1 cellular context compared by ENCODE assay signal in the genomic region with DNA sequence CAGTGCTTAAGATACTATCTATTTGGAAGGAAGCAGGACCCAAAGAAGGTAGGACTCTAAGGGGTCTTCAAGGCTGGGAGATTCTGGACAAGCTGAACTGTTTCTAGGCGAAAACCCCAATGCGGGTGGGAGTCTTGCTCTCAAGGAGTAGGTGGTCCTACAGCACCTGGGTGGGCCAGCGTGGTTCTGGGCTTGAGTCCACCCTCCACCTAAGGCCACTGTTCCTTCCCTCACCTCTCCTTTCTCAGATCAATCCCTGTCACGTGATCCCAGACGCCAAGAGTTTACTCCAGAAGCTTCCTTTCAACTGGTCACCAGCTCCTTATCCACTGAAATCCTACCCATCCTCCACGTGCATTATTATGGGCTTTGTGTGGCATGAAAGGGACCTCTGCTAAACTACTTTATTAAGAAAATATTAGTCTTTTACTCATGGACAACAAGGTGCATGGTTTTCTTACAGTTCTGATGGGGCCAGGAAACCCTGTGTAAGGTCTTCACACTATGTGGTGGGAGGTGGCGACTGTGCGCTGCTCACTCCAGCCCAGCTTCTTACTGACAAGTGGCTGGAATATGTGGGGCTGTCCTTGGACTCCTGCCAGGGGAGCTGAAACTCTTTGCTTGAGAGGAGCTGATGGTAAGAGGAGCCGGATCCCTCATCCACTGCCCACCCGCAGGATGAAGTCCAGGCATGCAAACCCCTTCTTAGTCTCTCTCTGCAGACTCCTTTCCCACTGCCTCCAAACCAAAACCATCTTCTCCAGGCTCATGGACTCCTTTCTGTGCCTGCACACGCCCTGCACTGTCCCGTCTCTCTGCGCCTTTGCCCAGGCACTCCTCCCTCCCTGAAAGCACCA.
TF ChIP-seq lines count a peak whose summit lies in the region.

No MANE protein-coding gene starts in this region.

TF ChIP-seq in HCT116, 20 proteins besides CTCF, POLR2A, EP300 and RAD21 (continued from another document):
- TF ChIP-seq, protein P1, sequence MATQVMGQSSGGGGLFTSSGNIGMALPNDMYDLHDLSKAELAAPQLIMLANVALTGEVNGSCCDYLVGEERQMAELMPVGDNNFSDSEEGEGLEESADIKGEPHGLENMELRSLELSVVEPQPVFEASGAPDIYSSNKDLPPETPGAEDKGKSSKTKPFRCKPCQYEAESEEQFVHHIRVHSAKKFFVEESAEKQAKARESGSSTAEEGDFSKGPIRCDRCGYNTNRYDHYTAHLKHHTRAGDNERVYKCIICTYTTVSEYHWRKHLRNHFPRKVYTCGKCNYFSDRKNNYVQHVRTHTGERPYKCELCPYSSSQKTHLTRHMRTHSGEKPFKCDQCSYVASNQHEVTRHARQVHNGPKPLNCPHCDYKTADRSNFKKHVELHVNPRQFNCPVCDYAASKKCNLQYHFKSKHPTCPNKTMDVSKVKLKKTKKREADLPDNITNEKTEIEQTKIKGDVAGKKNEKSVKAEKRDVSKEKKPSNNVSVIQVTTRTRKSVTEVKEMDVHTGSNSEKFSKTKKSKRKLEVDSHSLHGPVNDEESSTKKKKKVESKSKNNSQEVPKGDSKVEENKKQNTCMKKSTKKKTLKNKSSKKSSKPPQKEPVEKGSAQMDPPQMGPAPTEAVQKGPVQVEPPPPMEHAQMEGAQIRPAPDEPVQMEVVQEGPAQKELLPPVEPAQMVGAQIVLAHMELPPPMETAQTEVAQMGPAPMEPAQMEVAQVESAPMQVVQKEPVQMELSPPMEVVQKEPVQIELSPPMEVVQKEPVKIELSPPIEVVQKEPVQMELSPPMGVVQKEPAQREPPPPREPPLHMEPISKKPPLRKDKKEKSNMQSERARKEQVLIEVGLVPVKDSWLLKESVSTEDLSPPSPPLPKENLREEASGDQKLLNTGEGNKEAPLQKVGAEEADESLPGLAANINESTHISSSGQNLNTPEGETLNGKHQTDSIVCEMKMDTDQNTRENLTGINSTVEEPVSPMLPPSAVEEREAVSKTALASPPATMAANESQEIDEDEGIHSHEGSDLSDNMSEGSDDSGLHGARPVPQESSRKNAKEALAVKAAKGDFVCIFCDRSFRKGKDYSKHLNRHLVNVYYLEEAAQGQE (IDR thresholded peaks at IDR 0.05; ENCODE audit: low read depth): no peak
- TF ChIP-seq TCF7L2 (IDR thresholded peaks at IDR 0.05; ENCODE audit: borderline replicate concordance, extremely low read depth, insufficient read depth, insufficient read length) (no peak), ELF1 (IDR thresholded peaks at IDR 0.05; ENCODE audit: borderline replicate concordance, low read depth) (no peak), EZH2 (IDR thresholded peaks at IDR 0.05) (no peak), JUND (IDR thresholded peaks at IDR 0.05) (no peak), POLR2AphosphoS5 (IDR thresholded peaks at IDR 0.05; ENCODE audit: low read depth, low read length) (no peak), YY1 (IDR thresholded peaks at IDR 0.05; ENCODE audit: extremely low read depth, insufficient replicate concordance, low read depth, low read length) (no peak), SRF (IDR thresholded peaks at IDR 0.05; ENCODE audit: low read depth) (no peak), ZNF274 (IDR thresholded peaks at IDR 0.05; ENCODE audit: low read depth, low read length) (no peak), SIN3A (IDR thresholded peaks at IDR 0.05; ENCODE audit: low read depth) (no peak), SP1 (IDR thresholded peaks at IDR 0.05; ENCODE audit: low read depth) (no peak), FOSL1 (IDR thresholded peaks at IDR 0.05; ENCODE audit: low read depth) (no peak), EZH2phosphoT487 (IDR thresholded peaks at IDR 0.05; ENCODE audit: borderline replicate concordance) (no peak), EGR1 (IDR thresholded peaks at IDR 0.05; ENCODE audit: low read depth) (no peak), CBX3 (IDR thresholded peaks at IDR 0.05; ENCODE audit: low read depth) (no peak)
- TF ChIP-seq, protein P2, sequence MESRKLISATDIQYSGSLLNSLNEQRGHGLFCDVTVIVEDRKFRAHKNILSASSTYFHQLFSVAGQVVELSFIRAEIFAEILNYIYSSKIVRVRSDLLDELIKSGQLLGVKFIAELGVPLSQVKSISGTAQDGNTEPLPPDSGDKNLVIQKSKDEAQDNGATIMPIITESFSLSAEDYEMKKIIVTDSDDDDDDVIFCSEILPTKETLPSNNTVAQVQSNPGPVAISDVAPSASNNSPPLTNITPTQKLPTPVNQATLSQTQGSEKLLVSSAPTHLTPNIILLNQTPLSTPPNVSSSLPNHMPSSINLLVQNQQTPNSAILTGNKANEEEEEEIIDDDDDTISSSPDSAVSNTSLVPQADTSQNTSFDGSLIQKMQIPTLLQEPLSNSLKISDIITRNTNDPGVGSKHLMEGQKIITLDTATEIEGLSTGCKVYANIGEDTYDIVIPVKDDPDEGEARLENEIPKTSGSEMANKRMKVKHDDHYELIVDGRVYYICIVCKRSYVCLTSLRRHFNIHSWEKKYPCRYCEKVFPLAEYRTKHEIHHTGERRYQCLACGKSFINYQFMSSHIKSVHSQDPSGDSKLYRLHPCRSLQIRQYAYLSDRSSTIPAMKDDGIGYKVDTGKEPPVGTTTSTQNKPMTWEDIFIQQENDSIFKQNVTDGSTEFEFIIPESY (IDR thresholded peaks at IDR 0.05; ENCODE audit: extremely low read depth, insufficient replicate concordance, low read length): no peak
- TF ChIP-seq, protein P3, sequence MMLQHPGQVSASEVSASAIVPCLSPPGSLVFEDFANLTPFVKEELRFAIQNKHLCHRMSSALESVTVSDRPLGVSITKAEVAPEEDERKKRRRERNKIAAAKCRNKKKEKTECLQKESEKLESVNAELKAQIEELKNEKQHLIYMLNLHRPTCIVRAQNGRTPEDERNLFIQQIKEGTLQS (IDR thresholded peaks at IDR 0.05): no peak
